In the genomic region with DNA sequence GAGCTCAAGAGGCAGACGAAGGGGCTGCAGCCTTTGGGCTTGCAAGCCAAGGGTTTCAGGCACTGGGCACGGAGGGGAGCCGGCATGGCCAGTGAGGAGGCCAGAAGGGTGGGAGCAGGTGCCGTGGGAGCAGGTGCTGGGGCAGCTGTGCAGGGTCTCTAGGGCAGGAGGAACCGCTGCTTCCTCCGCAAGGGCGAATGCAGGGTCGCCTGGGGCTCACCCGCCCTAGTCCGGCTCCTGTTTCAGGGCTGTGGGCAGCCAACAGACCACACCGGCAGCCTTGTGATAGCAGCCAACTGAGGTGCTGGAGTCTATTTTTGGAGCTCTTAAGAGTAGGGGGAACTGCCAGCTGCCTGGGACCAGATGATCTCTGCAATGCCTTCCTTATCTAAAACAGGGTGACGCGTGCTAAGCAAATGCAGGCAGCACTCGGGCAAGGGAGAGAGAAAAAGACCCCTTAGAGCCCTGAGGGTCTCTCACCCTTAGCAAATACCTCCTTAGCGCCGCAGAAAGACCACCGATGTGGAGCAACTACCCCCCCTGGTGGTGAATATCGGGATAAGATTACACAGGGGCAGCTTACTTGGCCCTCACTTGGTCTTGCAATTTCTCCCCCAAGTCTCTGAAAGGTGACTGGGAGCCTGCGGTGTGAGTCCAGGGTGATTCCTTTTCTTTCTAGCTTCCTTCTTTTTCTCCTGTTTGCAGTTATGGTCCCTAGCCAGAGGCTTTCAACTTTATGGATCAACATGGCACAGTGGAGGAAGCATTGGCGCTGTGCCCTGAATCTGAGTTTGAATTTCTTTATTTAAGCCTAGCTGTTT, we compare ENCODE assay signal across 8 cellular contexts. TPM values are rescaled to one million over a fixed set of nuclear protein-coding genes. Genes with fewer than 3 reads are reported as not detected.
A peak's percentile ranks its signal among the peaks of the same experiment; 100 is the strongest.
DNase-seq lines count a peak whose midpoint lies in the region; ATAC-seq and TF ChIP-seq lines count a peak whose summit lies in the region.

No MANE protein-coding gene starts in this region.

- H2BK5ac ChIP-seq in mesenchymal stem cell (ENCODE audit: low read depth, low read length, poor library complexity, severe bottlenecking): no peak overlapping the region

- no peak overlapping the region for H2BK15ac ChIP-seq in mesenchymal stem cell (ENCODE audit: low read depth, poor library complexity, severe bottlenecking)

- peak; percentile 75 for DNase-seq in GM10266 (ENCODE audit: extremely low spot score)
- peak; percentile 68 for DNase-seq in NCI-H748 (lab: John Stamatoyannopoulos, UW; ENCODE audit: unreplicated experiment)
- peak; percentile 58 to 62 for DNase-seq in activated CD4-positive, alpha-beta T cell treated with anti-CD3 and anti-CD28 coated beads, Interleukin-2, amount 50 U/mL, for 4 hours
- DNase-seq in effector memory CD4-positive, alpha-beta T cell: peak; percentile 37 to 61 (median 43)
- peak; percentile 68 for DNase-seq in mesenchymal stem cell
- DNase-seq in stimulated activated CD8-positive, alpha-beta memory T cell treated with anti-CD3 and anti-CD28 coated beads, Interleukin-2, amount 100 ng/mL, for 48 hours (ENCODE audit: low read depth in 2 of 2): peak; percentile 40 to 59

- H4K91ac ChIP-seq in mesenchymal stem cell (ENCODE audit: low read length): no peak overlapping the region

- no peak overlapping the region for H3K4me3 ChIP-seq in effector memory CD4-positive, alpha-beta T cell (ENCODE audit: insufficient read depth, low read depth, low read length, poor library complexity, severe bottlenecking)
- peak overlapping the region in 1 of 2 experiments; percentile 58 for H3K4me3 ChIP-seq in mesenchymal stem cell (ENCODE audit: insufficient read depth in 1 of 2, low read depth in 1 of 2, low read length in 2 of 2)

- H3K27ac ChIP-seq in effector memory CD4-positive, alpha-beta T cell (ENCODE audit: insufficient read depth, low read length, poor library complexity, severe bottlenecking): no peak overlapping the region
- H3K27ac ChIP-seq in mesenchymal stem cell (ENCODE audit: low read length, poor library complexity, severe bottlenecking): no peak overlapping the region

- H2BK120ac ChIP-seq in mesenchymal stem cell (ENCODE audit: low read depth, low read length): no peak overlapping the region

- no peak overlapping the region for H3K23ac ChIP-seq in mesenchymal stem cell (ENCODE audit: low read length in 2 of 2)

- no peaks in the 10 kb centered on the region for H3K79me1 ChIP-seq in mesenchymal stem cell (replicated peaks; ENCODE audit: low read length, poor library complexity, severe bottlenecking)

- H2BK12ac ChIP-seq in mesenchymal stem cell (ENCODE audit: low read length in 2 of 2): no peak overlapping the region

- no peak overlapping the region for H3K18ac ChIP-seq in mesenchymal stem cell (ENCODE audit: low read depth in 1 of 2, low read length in 2 of 2)

- H3K9me3 ChIP-seq in effector memory CD4-positive, alpha-beta T cell (ENCODE audit: control insufficient read depth, low read length): no peaks in the 10 kb centered on the region
- no peaks in the 10 kb centered on the region for H3K9me3 ChIP-seq in mesenchymal stem cell (ENCODE audit: control insufficient read depth, low read length)

- no peak overlapping the region for H2AFZ ChIP-seq in mesenchymal stem cell (ENCODE audit: low read depth, low read length)

- H3K14ac ChIP-seq in mesenchymal stem cell (ENCODE audit: low read length in 2 of 2): peak overlapping the region in 1 of 2 experiments; percentile 35

- no peaks in the 10 kb centered on the region for H3K36me3 ChIP-seq in effector memory CD4-positive, alpha-beta T cell (ENCODE audit: control insufficient read depth, insufficient read depth, low read length)
- H3K36me3 ChIP-seq in mesenchymal stem cell (ENCODE audit: control insufficient read depth in 1 of 2, insufficient read depth in 2 of 2, low read depth in 1 of 2, low read length in 2 of 2): no peaks in the 10 kb centered on the region

- no peak overlapping the region for H3K4ac ChIP-seq in mesenchymal stem cell (ENCODE audit: low read depth in 1 of 2, low read length in 2 of 2)

- H3K4me2 ChIP-seq in mesenchymal stem cell (ENCODE audit: low read length, poor library complexity, severe bottlenecking): no peak overlapping the region

- H3K9ac ChIP-seq in mesenchymal stem cell (ENCODE audit: low read length): peak overlapping the region; percentile 26

- WGBS in mesenchymal stem cell: 22% methylated on average over 18 of the region's 20 CpGs

- H3K27me3 ChIP-seq in effector memory CD4-positive, alpha-beta T cell (replicated peaks; ENCODE audit: control insufficient read depth, insufficient read depth, low read length, poor library complexity, severe bottlenecking): peaks cover 8% of the 10 kb centered on the region
- H3K27me3 ChIP-seq in mesenchymal stem cell (ENCODE audit: control insufficient read depth in 1 of 2, insufficient read depth in 1 of 2, low read length in 2 of 2): peaks cover 22 to 33% of the 10 kb centered on the region in 2 experiments

- ATAC-seq in HG03354 (IDR thresholded peaks at IDR 0.05; ENCODE audit: poor library complexity, severe bottlenecking, unreplicated experiment) (peak; percentile 68), HG03159 (IDR thresholded peaks at IDR 0.05; ENCODE audit: unreplicated experiment) (no peak)

- no peak overlapping the region for H4K8ac ChIP-seq in mesenchymal stem cell (ENCODE audit: low read length)

- peak; percentile 80 for TF ChIP-seq CTCF in GM10266 (IDR thresholded peaks at IDR 0.05; ENCODE audit: control insufficient read depth, insufficient read depth, low read depth, missing control alignments)

- H3K4me1 ChIP-seq in effector memory CD4-positive, alpha-beta T cell (ENCODE audit: control insufficient read depth, insufficient read depth, low read length, poor library complexity, severe bottlenecking): no peaks in the 10 kb centered on the region
- peaks cover 5% of the 10 kb centered on the region for H3K4me1 ChIP-seq in mesenchymal stem cell (ENCODE audit: control insufficient read depth, insufficient read depth, low read depth, low read length)

- H2AK5ac ChIP-seq in mesenchymal stem cell (ENCODE audit: low read length, severe bottlenecking): no peak overlapping the region

RNA-seq across cellular contexts. Expression of a gene that starts 20.7 kb away (rescaled TPM):
- 73.7 TPM for polyA plus RNA-seq in mesenchymal stem cell (2013, experiment 1 of 2)
- polyA plus RNA-seq in mesenchymal stem cell (2013, experiment 2 of 2): 75.7 TPM

RNA-seq across cellular contexts. Expression of a gene that starts 28.7 kb away (rescaled TPM):
- polyA plus RNA-seq in mesenchymal stem cell (2013, experiment 1 of 2): 12.2 TPM
- 12.4 TPM for polyA plus RNA-seq in mesenchymal stem cell (2013, experiment 2 of 2)

RNA-seq across cellular contexts. Expression of a gene that starts 51.8 kb away (rescaled TPM):
- polyA plus RNA-seq in mesenchymal stem cell (2013, experiment 1 of 2): 35.2 TPM
- 37.7 TPM for polyA plus RNA-seq in mesenchymal stem cell (2013, experiment 2 of 2)
